ENCODE assay signal across 15 cellular contexts in genomic region chr4:144648042-144648441, GRCh38. TPM values are rescaled to one million over a fixed set of nuclear protein-coding genes. Genes with fewer than 3 reads are reported as not detected.
DNase-seq lines count a peak whose midpoint lies in the region; ATAC-seq and TF ChIP-seq lines count a peak whose summit lies in the region.
"Had no signal": no experiment of that assay in that cellular context is flagged by ENCODE, and none has a peak within 500 bp of the region (broad histone marks: within the 10 kb centered on the region; RNA-seq: fewer than 3 reads in every experiment).

No MANE protein-coding gene starts in this region.

- no peaks in the 10 kb centered on the region for H3K36me3 ChIP-seq in SJSA1

- no peaks in the 10 kb centered on the region for H4K20me1 ChIP-seq in H9 (ENCODE audit: control insufficient read depth, insufficient read depth, insufficient read length)

- H3K9me3 ChIP-seq in H9 (ENCODE audit: control insufficient read depth, low read depth, low read length) (no peaks in the 10 kb centered on the region), SJSA1 (replicated peaks) (no peaks in the 10 kb centered on the region)
- H3K9me3 ChIP-seq: mucosa of descending colon, testis had no signal

- H3K79me1 ChIP-seq in H9 (ENCODE audit: insufficient read depth, low read depth, low read length, poor library complexity, severe bottlenecking): no peaks in the 10 kb centered on the region

- H2AFZ ChIP-seq in H9 (ENCODE audit: low read length): no peak overlapping the region

- no peak overlapping the region for H3T11ph ChIP-seq in H9 (ENCODE audit: low read length)

- no peaks in the 10 kb centered on the region for H3K79me2 ChIP-seq in H9 (ENCODE audit: insufficient read depth, low read length)

- H2BK15ac ChIP-seq in H9 (ENCODE audit: low read depth, low read length): no peak overlapping the region

- DNase-seq in H9: no peak
- peak in 1 of 2 experiments; percentile 43 for DNase-seq in SJSA1 (ENCODE audit: low read depth in 1 of 2, low spot score in 2 of 2)
- DNase-seq in hippocampal formation (lab: John Stamatoyannopoulos, UW): peak; percentile 28 to 55
- no peak for DNase-seq in progenitor cell of endocrine pancreas (ENCODE audit: low spot score, unreplicated experiment)
- DNase-seq in CD1c-positive myeloid dendritic cell (ENCODE audit: extremely low spot score): no peak
- DNase-seq in left colon: no peak
- DNase-seq: activated T-cell treated with anti-CD3 and anti-CD28 coated beads for 4 hours, COR-L47, mucosa of descending colon, NCI-H345, right cardiac atrium, testis had no signal

- WGBS in H9 (ENCODE audit: extremely low coverage, insufficient read length, low lambda C conversion rate): no CpG with 5 or more reads among the region's 2 CpGs

- peak overlapping the region; percentile 53 for H3K4me3 ChIP-seq in SJSA1
- H3K4me3 ChIP-seq: mucosa of descending colon had no signal

- H3K9me3 Mint-ChIP-seq in H9: peaks cover 0 to 3% of the 10 kb centered on the region in 2 experiments; a peak in 1 of 5 replicates
- H3K9me3 Mint-ChIP-seq in progenitor cell of endocrine pancreas (ENCODE audit: low read depth): no peaks in the 10 kb centered on the region

- H2BK12ac ChIP-seq in H9 (ENCODE audit: insufficient read length, low read depth, low read length): no peak overlapping the region

- no peak overlapping the region for H4K8ac ChIP-seq in H9 (replicated peaks; ENCODE audit: insufficient read length, low read depth, low read length)

- no peak for TF ChIP-seq CTCF in H9 (conservative IDR thresholded peaks at IDR 0.05)
- no peak for TF ChIP-seq CTCF in progenitor cell of endocrine pancreas (IDR thresholded peaks at IDR 0.05; ENCODE audit: unreplicated experiment)

- no peak overlapping the region for H2BK20ac ChIP-seq in H9 (ENCODE audit: low read depth, low read length, poor library complexity, severe bottlenecking)

- H2AK5ac ChIP-seq in H9 (ENCODE audit: insufficient read length, low read length): no peak overlapping the region

- no peak overlapping the region for H4K5ac ChIP-seq in H9 (ENCODE audit: insufficient read length, low read depth, low read length)

- H3K27me3 ChIP-seq in H9 (ENCODE audit: insufficient read depth, low read length) (peaks cover 42% of the 10 kb centered on the region; the same call in 1 of the 2 replicates), SJSA1 (replicated peaks) (no peaks in the 10 kb centered on the region)
- H3K27me3 ChIP-seq: testis had no signal

- H3K27me3 Mint-ChIP-seq in H9 (ENCODE audit: low read depth): peaks cover 74% of the 10 kb centered on the region
- peaks cover 41% of the 10 kb centered on the region for H3K27me3 Mint-ChIP-seq in progenitor cell of endocrine pancreas

- H3K23me2 ChIP-seq in H9 (ENCODE audit: insufficient read length, low read depth, low read length, poor library complexity, severe bottlenecking): peaks cover 12% of the 10 kb centered on the region

- no peaks in the 10 kb centered on the region; a peak in 1 of 7 replicates for H3K36me3 Mint-ChIP-seq in H9 (ENCODE audit: insufficient read depth in 1 of 3, low read depth in 3 of 3)
- no peaks in the 10 kb centered on the region for H3K36me3 Mint-ChIP-seq in progenitor cell of endocrine pancreas (ENCODE audit: insufficient read depth)

- H3K4ac ChIP-seq in H9 (ENCODE audit: low read depth, low read length): no peak overlapping the region

- intact Hi-C loops in left colon (cut with DNase I, micrococcal nuclease): no loop called here

- peaks cover 47% of the 10 kb centered on the region in 2 experiments for H3K4me1 Mint-ChIP-seq in H9
- H3K4me1 Mint-ChIP-seq in progenitor cell of endocrine pancreas (ENCODE audit: low read depth): peaks cover 36% of the 10 kb centered on the region

- no peak overlapping the region for H2BK5ac ChIP-seq in H9 (ENCODE audit: insufficient read length, low read length)

- H4K91ac ChIP-seq in H9 (ENCODE audit: insufficient read length, low read depth, low read length): no peak overlapping the region

- no peak overlapping the region for H3K56ac ChIP-seq in H9 (ENCODE audit: insufficient read length, low read depth, low read length)

- H3K9ac ChIP-seq in H9 (ENCODE audit: extremely low read depth, insufficient read length, low read length): no peak overlapping the region

- peak overlapping the region in 1 of 3 experiments; percentile 83; a peak in 1 of 7 replicates for H3K27ac Mint-ChIP-seq in H9
- H3K27ac Mint-ChIP-seq in progenitor cell of endocrine pancreas: peak overlapping the region; percentile 66

- H3K14ac ChIP-seq in H9 (ENCODE audit: insufficient read depth, low read length): no peak overlapping the region

- no peaks in the 10 kb centered on the region for H3K4me1 ChIP-seq in H9 (ENCODE audit: insufficient read depth, low read length)
- peaks cover 58% of the 10 kb centered on the region for H3K4me1 ChIP-seq in SJSA1 (replicated peaks)
- H3K4me1 ChIP-seq: testis had no signal

- no peak overlapping the region for H3K18ac ChIP-seq in H9 (ENCODE audit: insufficient read length, low read depth, low read length)

- ATAC-seq in HG03520 (IDR thresholded peaks at IDR 0.05; ENCODE audit: unreplicated experiment): no peak
- no peak for ATAC-seq in HG02852 (IDR thresholded peaks at IDR 0.05; ENCODE audit: unreplicated experiment)
- no peak for ATAC-seq in left colon
- ATAC-seq: mucosa of descending colon, right cardiac atrium, Right ventricle myocardium inferior had no signal

- no peak overlapping the region for H2BK120ac ChIP-seq in H9 (ENCODE audit: low read depth, low read length, poor library complexity, severe bottlenecking)

- peak overlapping the region; percentile 69 to 88 for H3K4me3 Mint-ChIP-seq in H9
- H3K4me3 Mint-ChIP-seq in progenitor cell of endocrine pancreas (ENCODE audit: low read depth): peak overlapping the region; percentile 17

- H3K23ac ChIP-seq in H9 (ENCODE audit: insufficient read length, low read depth, low read length): no peak overlapping the region

- no peak overlapping the region for H3K4me2 ChIP-seq in H9 (ENCODE audit: insufficient read depth, insufficient read length, low read length)

- H3K27ac ChIP-seq in H9 (ENCODE audit: insufficient read length, low read depth, low read length) (no peak overlapping the region), SJSA1 (peak overlapping the region; percentile 13; the same call in 1 of the 2 replicates)

RNA-seq across cellular contexts. Expression of gene HHIP, which starts 2.1 kb away (rescaled TPM):
- total RNA-seq in H9 (2021): 2.7 and 3.8 TPM in 2 replicates
- 8.8 and 15.9 TPM in 2 replicates for total RNA-seq in SJSA1 (2014; rRNA removed; shearing (Covaris generic))
- total RNA-seq in progenitor cell of endocrine pancreas: 0.22 and 0.44 TPM in 2 replicates
- 1 to 10 TPM; 4.9 to 6.1 TPM for total RNA-seq in left colon
- total RNA-seq: Right ventricle myocardium inferior had no signal

Comparison
In these comparisons a context has a peak if more than half of its experiments do, and no peak if none do; other contexts are left out.
1. DNase-seq: peak in hippocampal formation (2 of 2); none in H9 (single experiment), progenitor cell of endocrine pancreas (single experiment), CD1c-positive myeloid dendritic cell (single experiment) and left colon (0 of 2).